In the genomic region with DNA sequence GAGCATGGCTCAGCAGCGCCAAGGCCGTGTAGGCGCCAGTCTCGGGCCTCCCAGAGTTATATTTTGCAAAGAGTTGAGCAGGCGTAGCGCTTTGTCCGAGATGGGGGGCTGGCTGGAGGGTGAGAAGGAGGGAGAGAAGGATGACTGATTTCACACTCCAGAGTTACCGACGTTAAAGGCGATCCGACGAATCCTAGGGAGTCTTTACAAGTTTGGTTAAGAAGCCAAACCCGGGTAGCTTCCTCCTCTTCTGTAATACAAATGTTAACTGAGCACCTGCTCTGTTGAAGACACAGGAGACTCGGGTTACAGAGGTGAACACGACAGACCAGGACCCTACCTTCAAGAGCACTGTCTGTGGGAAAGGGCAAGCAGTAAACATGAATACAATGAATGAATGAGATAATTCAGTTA, we compare ENCODE assay signal across 8 cellular contexts. TPM values are rescaled to one million over a fixed set of nuclear protein-coding genes. Genes with fewer than 3 reads are reported as not detected.
DNase-seq lines count a peak whose midpoint lies in the region; ATAC-seq and TF ChIP-seq lines count a peak whose summit lies in the region.

No MANE protein-coding gene starts in this region.

- H3K9me3 Mint-ChIP-seq in glutamatergic neuron (ENCODE audit: unreplicated experiment) = peaks cover 19% of the 10 kb centered on the region
- no peaks in the 10 kb centered on the region for H3K9me3 Mint-ChIP-seq in stimulated activated naive CD8-positive, alpha-beta T cell treated with anti-CD3 and anti-CD28 coated beads, Interleukin-15, amount 100 ng/mL, for 72 hours

- H3K4me3 ChIP-seq in SK-N-MC = peak overlapping the region; percentile 100

- H3K36me3 ChIP-seq in SK-N-MC (ENCODE audit: insufficient read depth, low read length) = peaks cover 21% of the 10 kb centered on the region

- no peak for ATAC-seq in stimulated activated naive CD8-positive, alpha-beta T cell treated with anti-CD3 and anti-CD28 coated beads, Interleukin-15, amount 100 ng/mL, for 72 hours

- H3K27ac Mint-ChIP-seq in glutamatergic neuron (ENCODE audit: unreplicated experiment) = peak overlapping the region; percentile 76
- peak overlapping the region; percentile 100 for H3K27ac Mint-ChIP-seq in stimulated activated naive CD8-positive, alpha-beta T cell treated with anti-CD3 and anti-CD28 coated beads, Interleukin-15, amount 100 ng/mL, for 72 hours

- H3K4me3 Mint-ChIP-seq in glutamatergic neuron (ENCODE audit: unreplicated experiment) = peak overlapping the region; percentile 98
- peak overlapping the region; percentile 89 to 99 for H3K4me3 Mint-ChIP-seq in stimulated activated naive CD8-positive, alpha-beta T cell treated with anti-CD3 and anti-CD28 coated beads, Interleukin-15, amount 100 ng/mL, for 72 hours

- peak overlapping the region; percentile 100 for H3K9ac ChIP-seq in SK-N-MC (ENCODE audit: insufficient read length)

- DNase-seq in NCI-H1105 treated with DMSO at 0.1 percent for 48 hours (lab: John Stamatoyannopoulos, UW) = peak; percentile 51
- DNase-seq in NCI-H1105 (lab: John Stamatoyannopoulos, UW) = no peak
- no peak for DNase-seq in SK-N-MC (ENCODE audit: low read depth, low spot score)
- DNase-seq in glutamatergic neuron = no peak
- DNase-seq in stimulated activated naive CD8-positive, alpha-beta T cell treated with anti-CD3 and anti-CD28 coated beads, Interleukin-15, amount 100 ng/mL, for 72 hours = no peak
- DNase-seq in GM10266 (ENCODE audit: extremely low spot score) = no peak
- DNase-seq in GM13977 (ENCODE audit: low spot score) = no peak
- no peak for DNase-seq in stimulated activated CD4-positive, alpha-beta T cell treated with anti-CD3 and anti-CD28 coated beads, Interleukin-4, amount 100 ng/mL, for 24 hours

- H3K27ac ChIP-seq in SK-N-MC = peak overlapping the region; percentile 20; the same call in 1 of the 2 replicates

- H3K27me3 Mint-ChIP-seq in glutamatergic neuron (ENCODE audit: unreplicated experiment) = peaks cover 18% of the 10 kb centered on the region
- no peaks in the 10 kb centered on the region for H3K27me3 Mint-ChIP-seq in stimulated activated naive CD8-positive, alpha-beta T cell treated with anti-CD3 and anti-CD28 coated beads, Interleukin-15, amount 100 ng/mL, for 72 hours

- no peaks in the 10 kb centered on the region for H3K36me3 Mint-ChIP-seq in glutamatergic neuron (ENCODE audit: unreplicated experiment)

- H3K9me3 ChIP-seq in SK-N-MC (ENCODE audit: low read depth, low read length) = no peaks in the 10 kb centered on the region

- no peak for TF ChIP-seq CTCF in glutamatergic neuron (IDR thresholded peaks at IDR 0.05; ENCODE audit: partially characterized antibody, unreplicated experiment)
- TF ChIP-seq CTCF in GM10266 (IDR thresholded peaks at IDR 0.05; ENCODE audit: control insufficient read depth, insufficient read depth, low read depth, missing control alignments) = no peak
- TF ChIP-seq CTCF in GM13977 (IDR thresholded peaks at IDR 0.05; ENCODE audit: extremely low read depth, insufficient read depth, missing control alignments) = no peak

- H3K4me1 Mint-ChIP-seq in glutamatergic neuron (ENCODE audit: low read depth, unreplicated experiment) = peaks cover 43% of the 10 kb centered on the region
- H3K4me1 Mint-ChIP-seq in stimulated activated naive CD8-positive, alpha-beta T cell treated with anti-CD3 and anti-CD28 coated beads, Interleukin-15, amount 100 ng/mL, for 72 hours = peaks cover 83% of the 10 kb centered on the region

- in situ Hi-C loops in GM13977 (cut with MboI; ENCODE audit: low pct_unique_long_range_greater_than_20kb, low sequenced_read_pairs, unreplicated experiment) = no loop called here

RNA-seq across cellular contexts. Expression of a gene that starts 0.8 kb away (rescaled TPM):
- total RNA-seq in glutamatergic neuron (ENCODE audit: unreplicated experiment) = 200 TPM

RNA-seq across cellular contexts. Expression of a gene that starts 3.7 kb away (rescaled TPM):
- 0.34 TPM for total RNA-seq in glutamatergic neuron (ENCODE audit: unreplicated experiment)

RNA-seq across cellular contexts. Expression of a gene that starts 5.5 kb away (rescaled TPM):
- 25.1 TPM for total RNA-seq in glutamatergic neuron (ENCODE audit: unreplicated experiment)

RNA-seq across cellular contexts. Expression of a gene that starts 40.1 kb away (rescaled TPM):
- total RNA-seq in glutamatergic neuron (ENCODE audit: unreplicated experiment) = 16.4 TPM

RNA-seq across cellular contexts. Expression of a gene that starts 45.7 kb away (rescaled TPM):
- 4.8 TPM for total RNA-seq in glutamatergic neuron (ENCODE audit: unreplicated experiment)
